22 cellular contexts compared by ENCODE assay signal in the genomic region with DNA sequence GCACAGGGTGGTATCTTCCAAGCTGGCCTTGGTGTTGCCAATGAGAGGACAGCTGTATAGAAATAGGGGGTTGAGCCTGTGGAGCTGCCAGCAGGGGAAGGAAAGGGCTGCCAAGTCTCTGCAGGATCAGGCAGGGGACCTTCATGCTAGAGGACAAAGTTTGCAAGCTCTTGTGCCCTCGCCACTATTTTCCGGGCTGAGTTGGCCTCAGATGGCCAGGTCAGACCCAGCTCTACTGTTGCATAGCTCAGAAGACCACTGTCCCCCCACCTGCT.
DNase-seq lines count a peak whose midpoint lies in the region; TF ChIP-seq lines count a peak whose summit lies in the region.
"Had no signal": no experiment of that assay in that cellular context is flagged by ENCODE, and none has a peak within 500 bp of the region (broad histone marks: within the 10 kb centered on the region; RNA-seq: fewer than 3 reads in every experiment).

No MANE protein-coding gene starts in this region.

- POLR2A ChIA-PET in Caco-2 (lab: Charles Lee), result no interaction called here

- H3K4me3 ChIP-seq in Caco-2 (ENCODE audit: low read depth, low read length), result no peak overlapping the region
- H3K4me3 ChIP-seq in colonic mucosa, result no peak overlapping the region
- H3K4me3 ChIP-seq: SJSA1 had no signal

- H3K36me3 ChIP-seq in Caco-2 (ENCODE audit: control insufficient read depth, insufficient read depth, low read length) (no peaks in the 10 kb centered on the region), colonic mucosa (no peaks in the 10 kb centered on the region)
- H3K36me3 ChIP-seq: SJSA1 had no signal

- H3K9me3 Mint-ChIP-seq in Caco-2 (ENCODE audit: unreplicated experiment) (no peaks in the 10 kb centered on the region), osteocyte (ENCODE audit: unreplicated experiment) (no peaks in the 10 kb centered on the region)
- H3K9me3 Mint-ChIP-seq: CD8-positive, alpha-beta T cell had no signal

- H3K4me1 Mint-ChIP-seq in Caco-2 (ENCODE audit: low read depth, unreplicated experiment) (peaks cover 37% of the 10 kb centered on the region), osteocyte (ENCODE audit: unreplicated experiment) (peaks cover 28% of the 10 kb centered on the region)

- no peak overlapping the region for H3K27ac ChIP-seq in colonic mucosa
- H3K27ac ChIP-seq: 22Rv1, HL-60, SJSA1 had no signal

- intact Hi-C loops in Caco-2 (cut with micrococcal nuclease; ENCODE audit: unreplicated experiment) (no loop called here), colonic mucosa (cut with DNase I) (no loop called here)

- no peaks in the 10 kb centered on the region for H3K27me3 ChIP-seq in Caco-2 (replicated peaks; ENCODE audit: control insufficient read depth, insufficient read depth, low read length)
- no peaks in the 10 kb centered on the region for H3K27me3 ChIP-seq in colonic mucosa
- H3K27me3 ChIP-seq: SJSA1 had no signal

- H3K36me3 Mint-ChIP-seq in Caco-2 (ENCODE audit: insufficient read depth, unreplicated experiment) (no peaks in the 10 kb centered on the region), osteocyte (ENCODE audit: unreplicated experiment) (no peaks in the 10 kb centered on the region)
- H3K36me3 Mint-ChIP-seq: CD8-positive, alpha-beta T cell had no signal

- H3K9me3 ChIP-seq in Caco-2, result no peaks in the 10 kb centered on the region
- no peaks in the 10 kb centered on the region for H3K9me3 ChIP-seq in colonic mucosa
- H3K9me3 ChIP-seq: SJSA1 had no signal

- peak; percentile 28 for DNase-seq in activated CD8-positive, alpha-beta memory T cell treated with anti-CD3 and anti-CD28 coated beads for 24 hours
- no peak for DNase-seq in activated CD8-positive, alpha-beta memory T cell treated with anti-CD3 and anti-CD28 coated beads, Interleukin-2, amount 50 U/mL, for 4 hours
- DNase-seq in Caco-2 (no peak), colonic mucosa (peak; percentile 8), osteocyte (ENCODE audit: extremely low spot score, unreplicated experiment) (peak; percentile 70), NCI-H526 (lab: John Stamatoyannopoulos, UW) (no peak), HK-2 (ENCODE audit: unreplicated experiment) (no peak), MV-4-11 (lab: John Stamatoyannopoulos, UW) (no peak)
- DNase-seq: ACHN, C1 segment of cervical spinal cord, GF-D8, KG1, NCI-H1092 treated with DMSO at 0.1 percent for 48 hours, NCI-H146, NCI-H2029, NCI-H226, NCI-H510A treated with DMSO at 0.1 percent for 48 hours, NCI-H82 had no signal

- no peak for TF ChIP-seq CTCF in Caco-2 (IDR thresholded peaks at IDR 0.05; ENCODE audit: insufficient read depth in 1 of 2, low read depth in 1 of 2, low read length in 1 of 2, severe bottlenecking in 1 of 2, unreplicated experiment in 1 of 2)
- TF ChIP-seq CTCF in colonic mucosa (IDR thresholded peaks at IDR 0.05), result no peak
- no peak for TF ChIP-seq CTCF in osteocyte (IDR thresholded peaks at IDR 0.05)

- BruUV-seq in Caco-2 (replicated peaks; lab: Mats Ljungman, UMichigan), result no TSS peak

- H3K9ac ChIP-seq in colonic mucosa (ENCODE audit: low read depth in 2 of 2, low read length in 2 of 2), result no peak overlapping the region

- H3K27me3 Mint-ChIP-seq in Caco-2 (ENCODE audit: insufficient read depth, unreplicated experiment) (no peaks in the 10 kb centered on the region), osteocyte (ENCODE audit: unreplicated experiment) (no peaks in the 10 kb centered on the region)

- H3K27ac Mint-ChIP-seq in Caco-2 (ENCODE audit: unreplicated experiment), result peak overlapping the region; percentile 61
- no peak overlapping the region for H3K27ac Mint-ChIP-seq in osteocyte (ENCODE audit: unreplicated experiment)
- H3K27ac Mint-ChIP-seq: CD8-positive, alpha-beta T cell had no signal

- H3K4me1 ChIP-seq in Caco-2 (peaks cover 61% of the 10 kb centered on the region), colonic mucosa (no peaks in the 10 kb centered on the region)

- CTCF ChIA-PET in Caco-2 (lab: Charles Lee), result interaction anchor here (1.5 to 1.6 kb wide), 2 partner anchors 18 to 230 kb away, joined by 3 to 6 read pairs; partner anchors contain the start of gene MAPK8

- H3K4me3 Mint-ChIP-seq in Caco-2 (ENCODE audit: unreplicated experiment) (no peak overlapping the region), osteocyte (ENCODE audit: unreplicated experiment) (no peak overlapping the region)
- H3K4me3 Mint-ChIP-seq: CD8-positive, alpha-beta T cell had no signal

Comparison
In these comparisons a context has a peak if more than half of its experiments do, and no peak if none do; other contexts are left out.
1. DNase-seq: peak in activated CD8-positive, alpha-beta memory T cell treated with anti-CD3 and anti-CD28 coated beads for 24 hours (single experiment), colonic mucosa (single experiment) and osteocyte (single experiment); none in activated CD8-positive, alpha-beta memory T cell treated with anti-CD3 and anti-CD28 coated beads, Interleukin-2, amount 50 U/mL, for 4 hours (single experiment), Caco-2 (0 of 2), NCI-H526 (0 of 2), HK-2 (single experiment) and MV-4-11 (single experiment).